In the genomic region with DNA sequence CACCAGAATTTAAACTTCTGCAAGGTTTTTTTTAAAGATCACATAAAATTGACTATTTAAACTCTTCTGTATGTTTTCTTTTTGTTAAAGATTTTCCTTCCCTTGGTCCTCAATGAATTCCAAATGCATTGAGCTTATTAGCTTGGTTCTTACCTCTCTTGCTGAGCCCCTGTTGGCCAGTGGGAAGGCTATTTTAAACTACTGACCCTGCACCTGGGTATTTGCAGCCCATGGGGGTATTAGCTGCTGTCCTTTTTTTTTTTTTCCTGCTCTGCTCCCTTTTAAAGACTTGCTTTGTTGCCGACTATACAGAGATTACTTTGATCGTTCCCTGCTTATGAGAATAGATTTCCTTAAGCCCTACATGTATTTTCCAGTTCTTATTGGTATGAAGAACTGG, we compare ENCODE assay signal across 22 cellular contexts.
DNase-seq lines count a peak whose midpoint lies in the region; ATAC-seq and TF ChIP-seq lines count a peak whose summit lies in the region.
"Had no signal": no experiment of that assay in that cellular context is flagged by ENCODE, and none has a peak within 500 bp of the region (broad histone marks: within the 10 kb centered on the region; RNA-seq: fewer than 3 reads in every experiment).

No MANE protein-coding gene starts in this region.

- peak; percentile 45 for DNase-seq in NCI-H748 (lab: John Stamatoyannopoulos, UW; ENCODE audit: unreplicated experiment)
- no peak for DNase-seq in NCI-H748 treated with DMSO at 0.1 percent for 48 hours (lab: John Stamatoyannopoulos, UW)
- DNase-seq in ecto neural progenitor cell (ENCODE audit: low spot score) = peak; percentile 59
- DNase-seq in nephron progenitor cell = no peak
- no peak for DNase-seq in T-cell
- DNase-seq in Right ventricle myocardium inferior (ENCODE audit: missing footprints) = no peak
- DNase-seq in stimulated activated naive CD4-positive, alpha-beta T cell treated with Interleukin-2 at 50 U/mL for 16 hours (lab: John Stamatoyannopoulos, UW) = no peak
- DNase-seq: ACHN; Caco-2; CD4-positive, alpha-beta T cell; DMS 273 treated with DMSO at 0.1 percent for 48 hours; DND-41; GM23248; Karpas-422; NCI-H1417 treated with DMSO at 0.1 percent for 48 hours; NCI-H226; NCI-H524; OCI-M1; SIG-M5; SK-N-SH had no signal

- POLR2A ChIA-PET in T-cell (lab: Charles Lee) = no interaction called here

- H3K4me3 Mint-ChIP-seq in nephron progenitor cell (no peak overlapping the region), T-cell (no peak overlapping the region)
- H3K4me3 Mint-ChIP-seq: CD4-positive, alpha-beta T cell had no signal

- no peak for TF ChIP-seq CTCF in nephron progenitor cell (IDR thresholded peaks at IDR 0.05)

- no peaks in the 10 kb centered on the region for H3K36me3 Mint-ChIP-seq in nephron progenitor cell (ENCODE audit: low read depth)
- H3K36me3 Mint-ChIP-seq in T-cell = no peaks in the 10 kb centered on the region

- ATAC-seq in GM18907 (IDR thresholded peaks at IDR 0.05; ENCODE audit: unreplicated experiment) (no peak), T-cell (replicated peaks in 1 of 4) (no peak), Right ventricle myocardium inferior (no peak)
- ATAC-seq: GM12878 had no signal

- CTCF ChIA-PET in T-cell (lab: Charles Lee) = no interaction called here

- no peaks in the 10 kb centered on the region for H3K4me1 Mint-ChIP-seq in nephron progenitor cell
- no peaks in the 10 kb centered on the region for H3K4me1 Mint-ChIP-seq in T-cell

- intact Hi-C loops in Right ventricle myocardium inferior (cut with DNase I) = no loop called here

- H3K27me3 Mint-ChIP-seq in nephron progenitor cell (ENCODE audit: low read depth, poor library complexity) (no peaks in the 10 kb centered on the region), T-cell (no peaks in the 10 kb centered on the region)
- H3K27me3 Mint-ChIP-seq: CD4-positive, alpha-beta T cell had no signal

- H3K27ac Mint-ChIP-seq in nephron progenitor cell = peak overlapping the region; percentile 70
- H3K27ac Mint-ChIP-seq in T-cell = no peak overlapping the region
- H3K27ac Mint-ChIP-seq: CD4-positive, alpha-beta T cell had no signal

- H3K9me3 Mint-ChIP-seq in nephron progenitor cell (no peaks in the 10 kb centered on the region), T-cell (peaks cover 0 to 4% (median 3%) of the 10 kb centered on the region in 3 donors)
- H3K9me3 Mint-ChIP-seq: CD4-positive, alpha-beta T cell had no signal

Comparison
In these comparisons a context has a peak if more than half of its experiments do, and no peak if none do; other contexts are left out.
1. DNase-seq: peak in NCI-H748 (single experiment) and ecto neural progenitor cell (single experiment); none in NCI-H748 treated with DMSO at 0.1 percent for 48 hours (single experiment), nephron progenitor cell (single experiment), T-cell (0 of 34), Right ventricle myocardium inferior (single experiment) and stimulated activated naive CD4-positive, alpha-beta T cell treated with Interleukin-2 at 50 U/mL for 16 hours (single experiment).